ENCODE assay signal across 1 cellular context in genomic region chr6:97591955-97592354, GRCh38.
TF ChIP-seq lines count a peak whose summit lies in the region.

No MANE protein-coding gene starts in this region.

TF ChIP-seq in H1, 55 proteins besides CTCF, POLR2A, EP300 and RAD21:
- no peak for TF ChIP-seq GTF2F1 (IDR thresholded peaks at IDR 0.05; ENCODE audit: borderline replicate concordance, low read depth, low read length)
- TF ChIP-seq POU5F1 (IDR thresholded peaks at IDR 0.05; ENCODE audit: low read depth, low read length): peak; percentile 44; the same call in 1 of the 2 replicates
- TF ChIP-seq SP1 (IDR thresholded peaks at IDR 0.05; ENCODE audit: low read depth, low read length): 0 out of 2 replicates have a peak, but pooled peaks have one; percentile 59
- TF ChIP-seq ASH2L (IDR thresholded peaks at IDR 0.05; ENCODE audit: low read length): no peak
- no peak for TF ChIP-seq SAP30 (IDR thresholded peaks at IDR 0.05; ENCODE audit: insufficient read depth, insufficient replicate concordance, low read length)
- peak; percentile 99 for TF ChIP-seq NANOG (IDR thresholded peaks at IDR 0.05; ENCODE audit: insufficient read depth, low read depth, low read length, poor library complexity, severe bottlenecking)
- no peak for TF ChIP-seq MAX (IDR thresholded peaks at IDR 0.05)
- TF ChIP-seq, protein P1, sequence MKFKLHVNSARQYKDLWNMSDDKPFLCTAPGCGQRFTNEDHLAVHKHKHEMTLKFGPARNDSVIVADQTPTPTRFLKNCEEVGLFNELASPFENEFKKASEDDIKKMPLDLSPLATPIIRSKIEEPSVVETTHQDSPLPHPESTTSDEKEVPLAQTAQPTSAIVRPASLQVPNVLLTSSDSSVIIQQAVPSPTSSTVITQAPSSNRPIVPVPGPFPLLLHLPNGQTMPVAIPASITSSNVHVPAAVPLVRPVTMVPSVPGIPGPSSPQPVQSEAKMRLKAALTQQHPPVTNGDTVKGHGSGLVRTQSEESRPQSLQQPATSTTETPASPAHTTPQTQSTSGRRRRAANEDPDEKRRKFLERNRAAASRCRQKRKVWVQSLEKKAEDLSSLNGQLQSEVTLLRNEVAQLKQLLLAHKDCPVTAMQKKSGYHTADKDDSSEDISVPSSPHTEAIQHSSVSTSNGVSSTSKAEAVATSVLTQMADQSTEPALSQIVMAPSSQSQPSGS (IDR thresholded peaks at IDR 0.05; ENCODE audit: low read length): no peak
- no peak for TF ChIP-seq CHD1 (IDR thresholded peaks at IDR 0.05; ENCODE audit: low read depth, low read length)
- TF ChIP-seq CHD2 (IDR thresholded peaks at IDR 0.05; ENCODE audit: low read length): no peak
- no peak for TF ChIP-seq SP4 (IDR thresholded peaks at IDR 0.05; ENCODE audit: low read length)
- no peak for TF ChIP-seq SIX5 (IDR thresholded peaks at IDR 0.05; ENCODE audit: low read depth, low read length)
- TF ChIP-seq KDM5A (IDR thresholded peaks at IDR 0.05; ENCODE audit: low read length): no peak
- TF ChIP-seq JUND (IDR thresholded peaks at IDR 0.05; ENCODE audit: low read length): no peak
- peak; percentile 13 to 77 for TF ChIP-seq BCL11A (IDR thresholded peaks at IDR 0.05; ENCODE audit: low read depth in 2 of 2, low read length in 2 of 2)
- no peak for TF ChIP-seq EGR1 (IDR thresholded peaks at IDR 0.05; ENCODE audit: borderline replicate concordance, low read depth, low read length)
- no peak for TF ChIP-seq SIN3A (conservative IDR thresholded peaks at IDR 0.05 in 1 of 2, IDR thresholded peaks at IDR 0.05 in 1 of 2; ENCODE audit: low read depth in 1 of 2, low read length in 2 of 2)
- TF ChIP-seq JUN (IDR thresholded peaks at IDR 0.05; ENCODE audit: low read depth, low read length): no peak; the same call in 1 of the 2 replicates
- no peak for TF ChIP-seq SUZ12 (IDR thresholded peaks at IDR 0.05; ENCODE audit: low read length)
- TF ChIP-seq CEBPB (IDR thresholded peaks at IDR 0.05; ENCODE audit: low read depth, low read length): no peak
- 0 out of 2 replicates have a peak, but pooled peaks have one; percentile 56 for TF ChIP-seq TEAD4 (IDR thresholded peaks at IDR 0.05; ENCODE audit: low read depth, low read length)
- TF ChIP-seq CREB1 (IDR thresholded peaks at IDR 0.05): no peak
- no peak for TF ChIP-seq CTBP2 (IDR thresholded peaks at IDR 0.05; ENCODE audit: borderline replicate concordance, insufficient read depth, insufficient read length, low read length)
- TF ChIP-seq POLR2AphosphoS5 (IDR thresholded peaks at IDR 0.05; ENCODE audit: low read depth, low read length): no peak
- TF ChIP-seq, protein P2, sequence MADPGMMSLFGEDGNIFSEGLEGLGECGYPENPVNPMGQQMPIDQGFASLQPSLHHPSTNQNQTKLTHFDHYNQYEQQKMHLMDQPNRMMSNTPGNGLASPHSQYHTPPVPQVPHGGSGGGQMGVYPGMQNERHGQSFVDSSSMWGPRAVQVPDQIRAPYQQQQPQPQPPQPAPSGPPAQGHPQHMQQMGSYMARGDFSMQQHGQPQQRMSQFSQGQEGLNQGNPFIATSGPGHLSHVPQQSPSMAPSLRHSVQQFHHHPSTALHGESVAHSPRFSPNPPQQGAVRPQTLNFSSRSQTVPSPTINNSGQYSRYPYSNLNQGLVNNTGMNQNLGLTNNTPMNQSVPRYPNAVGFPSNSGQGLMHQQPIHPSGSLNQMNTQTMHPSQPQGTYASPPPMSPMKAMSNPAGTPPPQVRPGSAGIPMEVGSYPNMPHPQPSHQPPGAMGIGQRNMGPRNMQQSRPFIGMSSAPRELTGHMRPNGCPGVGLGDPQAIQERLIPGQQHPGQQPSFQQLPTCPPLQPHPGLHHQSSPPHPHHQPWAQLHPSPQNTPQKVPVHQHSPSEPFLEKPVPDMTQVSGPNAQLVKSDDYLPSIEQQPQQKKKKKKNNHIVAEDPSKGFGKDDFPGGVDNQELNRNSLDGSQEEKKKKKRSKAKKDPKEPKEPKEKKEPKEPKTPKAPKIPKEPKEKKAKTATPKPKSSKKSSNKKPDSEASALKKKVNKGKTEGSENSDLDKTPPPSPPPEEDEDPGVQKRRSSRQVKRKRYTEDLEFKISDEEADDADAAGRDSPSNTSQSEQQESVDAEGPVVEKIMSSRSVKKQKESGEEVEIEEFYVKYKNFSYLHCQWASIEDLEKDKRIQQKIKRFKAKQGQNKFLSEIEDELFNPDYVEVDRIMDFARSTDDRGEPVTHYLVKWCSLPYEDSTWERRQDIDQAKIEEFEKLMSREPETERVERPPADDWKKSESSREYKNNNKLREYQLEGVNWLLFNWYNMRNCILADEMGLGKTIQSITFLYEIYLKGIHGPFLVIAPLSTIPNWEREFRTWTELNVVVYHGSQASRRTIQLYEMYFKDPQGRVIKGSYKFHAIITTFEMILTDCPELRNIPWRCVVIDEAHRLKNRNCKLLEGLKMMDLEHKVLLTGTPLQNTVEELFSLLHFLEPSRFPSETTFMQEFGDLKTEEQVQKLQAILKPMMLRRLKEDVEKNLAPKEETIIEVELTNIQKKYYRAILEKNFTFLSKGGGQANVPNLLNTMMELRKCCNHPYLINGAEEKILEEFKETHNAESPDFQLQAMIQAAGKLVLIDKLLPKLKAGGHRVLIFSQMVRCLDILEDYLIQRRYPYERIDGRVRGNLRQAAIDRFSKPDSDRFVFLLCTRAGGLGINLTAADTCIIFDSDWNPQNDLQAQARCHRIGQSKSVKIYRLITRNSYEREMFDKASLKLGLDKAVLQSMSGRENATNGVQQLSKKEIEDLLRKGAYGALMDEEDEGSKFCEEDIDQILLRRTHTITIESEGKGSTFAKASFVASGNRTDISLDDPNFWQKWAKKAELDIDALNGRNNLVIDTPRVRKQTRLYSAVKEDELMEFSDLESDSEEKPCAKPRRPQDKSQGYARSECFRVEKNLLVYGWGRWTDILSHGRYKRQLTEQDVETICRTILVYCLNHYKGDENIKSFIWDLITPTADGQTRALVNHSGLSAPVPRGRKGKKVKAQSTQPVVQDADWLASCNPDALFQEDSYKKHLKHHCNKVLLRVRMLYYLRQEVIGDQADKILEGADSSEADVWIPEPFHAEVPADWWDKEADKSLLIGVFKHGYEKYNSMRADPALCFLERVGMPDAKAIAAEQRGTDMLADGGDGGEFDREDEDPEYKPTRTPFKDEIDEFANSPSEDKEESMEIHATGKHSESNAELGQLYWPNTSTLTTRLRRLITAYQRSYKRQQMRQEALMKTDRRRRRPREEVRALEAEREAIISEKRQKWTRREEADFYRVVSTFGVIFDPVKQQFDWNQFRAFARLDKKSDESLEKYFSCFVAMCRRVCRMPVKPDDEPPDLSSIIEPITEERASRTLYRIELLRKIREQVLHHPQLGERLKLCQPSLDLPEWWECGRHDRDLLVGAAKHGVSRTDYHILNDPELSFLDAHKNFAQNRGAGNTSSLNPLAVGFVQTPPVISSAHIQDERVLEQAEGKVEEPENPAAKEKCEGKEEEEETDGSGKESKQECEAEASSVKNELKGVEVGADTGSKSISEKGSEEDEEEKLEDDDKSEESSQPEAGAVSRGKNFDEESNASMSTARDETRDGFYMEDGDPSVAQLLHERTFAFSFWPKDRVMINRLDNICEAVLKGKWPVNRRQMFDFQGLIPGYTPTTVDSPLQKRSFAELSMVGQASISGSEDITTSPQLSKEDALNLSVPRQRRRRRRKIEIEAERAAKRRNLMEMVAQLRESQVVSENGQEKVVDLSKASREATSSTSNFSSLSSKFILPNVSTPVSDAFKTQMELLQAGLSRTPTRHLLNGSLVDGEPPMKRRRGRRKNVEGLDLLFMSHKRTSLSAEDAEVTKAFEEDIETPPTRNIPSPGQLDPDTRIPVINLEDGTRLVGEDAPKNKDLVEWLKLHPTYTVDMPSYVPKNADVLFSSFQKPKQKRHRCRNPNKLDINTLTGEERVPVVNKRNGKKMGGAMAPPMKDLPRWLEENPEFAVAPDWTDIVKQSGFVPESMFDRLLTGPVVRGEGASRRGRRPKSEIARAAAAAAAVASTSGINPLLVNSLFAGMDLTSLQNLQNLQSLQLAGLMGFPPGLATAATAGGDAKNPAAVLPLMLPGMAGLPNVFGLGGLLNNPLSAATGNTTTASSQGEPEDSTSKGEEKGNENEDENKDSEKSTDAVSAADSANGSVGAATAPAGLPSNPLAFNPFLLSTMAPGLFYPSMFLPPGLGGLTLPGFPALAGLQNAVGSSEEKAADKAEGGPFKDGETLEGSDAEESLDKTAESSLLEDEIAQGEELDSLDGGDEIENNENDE (IDR thresholded peaks at IDR 0.05; ENCODE audit: insufficient replicate concordance, low read length): peak; percentile 82
- TF ChIP-seq RFX5 (IDR thresholded peaks at IDR 0.05; ENCODE audit: borderline replicate concordance, low read depth, low read length): no peak
- no peak for TF ChIP-seq MAFK (IDR thresholded peaks at IDR 0.05; ENCODE audit: low read depth, low read length)
- TF ChIP-seq FOSL1 (IDR thresholded peaks at IDR 0.05; ENCODE audit: insufficient read depth, low read depth, low read length): no peak
- TF ChIP-seq TCF12 (IDR thresholded peaks at IDR 0.05; ENCODE audit: low read depth, low read length): 0 out of 2 replicates have a peak, but pooled peaks have one; percentile 69
- TF ChIP-seq NRF1 (IDR thresholded peaks at IDR 0.05; ENCODE audit: low read depth, low read length): no peak
